ENCODE assay signal across 30 cellular contexts in genomic region chr12:93968928-93969327, GRCh38.
A peak's percentile ranks its signal among the peaks of the same experiment; 100 is the strongest.
DNase-seq lines count a peak whose midpoint lies in the region; ATAC-seq, FAIRE-seq and TF ChIP-seq lines count a peak whose summit lies in the region.
"Had no signal": no experiment of that assay in that cellular context is flagged by ENCODE, and none has a peak within 500 bp of the region (broad histone marks: within the 10 kb centered on the region; RNA-seq: fewer than 3 reads in every experiment).

No MANE protein-coding gene starts in this region.

- peak; percentile 7 for DNase-seq in GDM1 (lab: John Stamatoyannopoulos, UW)
- DNase-seq in MV-4-11 (lab: John Stamatoyannopoulos, UW), result peak; percentile 57
- DNase-seq in UCSD-AML1 (lab: John Stamatoyannopoulos, UW; ENCODE audit: unreplicated experiment), result peak; percentile 16
- DNase-seq in tibial artery, result no peak
- no peak for DNase-seq in kidney
- DNase-seq: AML-193; Calu3; CD8-positive, alpha-beta T cell; DMS79 treated with DMSO at 0.1 percent for 48 hours; GM23248; H9; IMR-90; Karpas-422; NCI-H1092 treated with DMSO at 0.1 percent for 48 hours; NCI-H1436; NCI-H187; NCI-H2081 treated with DMSO at 0.1 percent for 48 hours; NCI-H2171; NCI-H226; NCI-H510A; NCI-H69; SK-N-SH; T-helper 17 cell had no signal

- intact Hi-C loops in tibial artery (cut with DNase I; ENCODE audit: low total_unique reads), result no loop called here
- intact Hi-C loops in kidney (cut with DNase I), result no loop called here

- no peak overlapping the region for H3K9ac ChIP-seq in BLaER1 treated with 17β-estradiol and CSF1 and Interleukin-3, amounts not matched to agents 10 nM and 100 nM
- no peak overlapping the region for H3K9ac ChIP-seq in kidney (ENCODE audit: low read length in 2 of 2)
- H3K9ac ChIP-seq: GM23248, SK-N-SH had no signal

- FAIRE-seq in kidney (lab: Jason Lieb, UNC), result no peak
- FAIRE-seq: A549, GM18507, RCC 7860 had no signal

- peaks cover 0 to 5% (median 0%) of the 10 kb centered on the region in 11 experiments; a peak in 1 of 22 replicates for H3K9me3 ChIP-seq in BLaER1 treated with 17β-estradiol and CSF1 and Interleukin-3, amounts not matched to agents 10 nM and 100 nM (replicated peaks in 1 of 11)
- H3K9me3 ChIP-seq in tibial artery (no peaks in the 10 kb centered on the region), kidney (ENCODE audit: control insufficient read depth in 1 of 2, low read length in 2 of 2) (peaks cover 0 to 5% of the 10 kb centered on the region in 2 donors)
- H3K9me3 ChIP-seq: SK-N-SH had no signal

- no peak for TF ChIP-seq CTCF in tibial artery (IDR thresholded peaks at IDR 0.05)
- no peak for TF ChIP-seq CTCF in kidney (IDR thresholded peaks at IDR 0.05; ENCODE audit: borderline replicate concordance, extremely low read depth, insufficient read depth)

- H4K20me1 ChIP-seq in BLaER1 treated with 17β-estradiol and CSF1 and Interleukin-3, amounts not matched to agents 10 nM and 100 nM, result no peaks in the 10 kb centered on the region

- no peak overlapping the region for H3K4me3 ChIP-seq in BLaER1 treated with 17β-estradiol and CSF1 and Interleukin-3, amounts not matched to agents 10 nM and 100 nM
- H3K4me3 ChIP-seq in tibial artery, result no peak overlapping the region
- H3K4me3 ChIP-seq in kidney (ENCODE audit: low read length in 2 of 2), result no peak overlapping the region
- H3K4me3 ChIP-seq: A549, GM23248 had no signal

- H3K4me2 ChIP-seq in BLaER1 treated with 17β-estradiol and CSF1 and Interleukin-3, amounts not matched to agents 10 nM and 100 nM, result peak overlapping the region in 9 of 11 experiments; percentile 2 to 70 (median 59); a peak in 16 of 22 replicates
- H3K4me2 ChIP-seq: A549, SK-N-SH had no signal

- ATAC-seq in GM21390 (IDR thresholded peaks at IDR 0.05; ENCODE audit: unreplicated experiment) (no peak), HG02763 (IDR thresholded peaks at IDR 0.05; ENCODE audit: unreplicated experiment) (no peak)
- ATAC-seq: A549; CD8-positive, alpha-beta T cell; T-helper 17 cell had no signal

- no peak overlapping the region for H3K27ac ChIP-seq in BLaER1 treated with 17β-estradiol and CSF1 and Interleukin-3, amounts not matched to agents 10 nM and 100 nM
- H3K27ac ChIP-seq in tibial artery (no peak overlapping the region), kidney (ENCODE audit: low read depth in 2 of 2, low read length in 2 of 2) (no peak overlapping the region)
- H3K27ac ChIP-seq: A549, C4-2B, GM23248 had no signal

- no peaks in the 10 kb centered on the region for H3K27me3 ChIP-seq in BLaER1 treated with 17β-estradiol and CSF1 and Interleukin-3, amounts not matched to agents 10 nM and 100 nM
- no peaks in the 10 kb centered on the region for H3K27me3 ChIP-seq in tibial artery

- no peaks in the 10 kb centered on the region for H3K36me3 ChIP-seq in BLaER1 treated with 17β-estradiol and CSF1 and Interleukin-3, amounts not matched to agents 10 nM and 100 nM
- H3K36me3 ChIP-seq in tibial artery (no peaks in the 10 kb centered on the region), kidney (ENCODE audit: control insufficient read depth in 1 of 2, insufficient read depth in 2 of 2, low read length in 2 of 2) (no peaks in the 10 kb centered on the region)

- peaks cover 0 to 18% (median 13%) of the 10 kb centered on the region in 10 experiments; a peak in 14 of 20 replicates for H3K4me1 ChIP-seq in BLaER1 treated with 17β-estradiol and CSF1 and Interleukin-3, amounts not matched to agents 10 nM and 100 nM
- H3K4me1 ChIP-seq in tibial artery (peaks cover 0 to 18% (median 0%) of the 10 kb centered on the region in 4 donors), kidney (ENCODE audit: control insufficient read depth in 1 of 2, insufficient read depth in 1 of 2, low read depth in 1 of 2, low read length in 2 of 2) (no peaks in the 10 kb centered on the region)
- H3K4me1 ChIP-seq: A549 had no signal

Comparison
In these comparisons a context has a peak if more than half of its experiments do, and no peak if none do; other contexts are left out.
1. DNase-seq: peak in GDM1 (single experiment), MV-4-11 (single experiment) and UCSD-AML1 (single experiment); none in tibial artery (0 of 2) and kidney (single experiment).